In genomic region chr2:160492401-160493226, GRCh38 we compare ENCODE assay signal across 8 cellular contexts.
A peak's percentile ranks its signal among the peaks of the same experiment; 100 is the strongest.
DNase-seq lines count a peak whose midpoint lies in the region; ATAC-seq and TF ChIP-seq lines count a peak whose summit lies in the region.

No MANE protein-coding gene starts in this region.

- DNase-seq in DMS53 (lab: John Stamatoyannopoulos, UW), result peak; percentile 73
- no peak for DNase-seq in DMS53 treated with DMSO at 0.1 percent for 48 hours (lab: John Stamatoyannopoulos, UW; ENCODE audit: unreplicated experiment)
- DNase-seq in NCI-H510A (lab: John Stamatoyannopoulos, UW), result peak; percentile 13
- DNase-seq in activated T-cell treated with anti-CD3 and anti-CD28 coated beads for 1 hour (ENCODE audit: low read depth), result peak; percentile 47
- DNase-seq in epithelial cell of esophagus (ENCODE audit: low read depth), result peak; percentile 66

- peak; percentile 66 for ATAC-seq in stimulated activated memory B cell treated with anti-CD40 and anti-IgM and Interleukin-4, amounts not matched to agents 10 μg/mL and 1 μg/mL and 100 μg/mL, for 72 hours
- no peak for ATAC-seq in HG03460 (IDR thresholded peaks at IDR 0.05; ENCODE audit: unreplicated experiment)

- peaks cover 74% of the 10 kb centered on the region for H3K27me3 Mint-ChIP-seq in stimulated activated memory B cell treated with anti-CD40 and anti-IgM and Interleukin-4, amounts not matched to agents 10 μg/mL and 1 μg/mL and 100 μg/mL, for 72 hours

- no peaks in the 10 kb centered on the region for H3K36me3 Mint-ChIP-seq in stimulated activated memory B cell treated with anti-CD40 and anti-IgM and Interleukin-4, amounts not matched to agents 10 μg/mL and 1 μg/mL and 100 μg/mL, for 72 hours

- H3K4me3 ChIP-seq in epithelial cell of esophagus (ENCODE audit: low read length), result peak overlapping the region; percentile 74
- peak overlapping the region; percentile 80 for H3K4me3 ChIP-seq in mucosa of stomach (ENCODE audit: low read length)

- H3K9me3 ChIP-seq in mucosa of stomach (ENCODE audit: control insufficient read depth, low read length), result no peaks in the 10 kb centered on the region

- H3K9ac ChIP-seq in mucosa of stomach (ENCODE audit: low read length), result peak overlapping the region; percentile 83

- H3K27me3 ChIP-seq in mucosa of stomach (ENCODE audit: control insufficient read depth, insufficient read depth, low read length), result peaks cover 3% of the 10 kb centered on the region

- no peak overlapping the region for H3K27ac Mint-ChIP-seq in stimulated activated memory B cell treated with anti-CD40 and anti-IgM and Interleukin-4, amounts not matched to agents 10 μg/mL and 1 μg/mL and 100 μg/mL, for 72 hours

- no peaks in the 10 kb centered on the region for H3K9me3 Mint-ChIP-seq in stimulated activated memory B cell treated with anti-CD40 and anti-IgM and Interleukin-4, amounts not matched to agents 10 μg/mL and 1 μg/mL and 100 μg/mL, for 72 hours

- H3K4me1 Mint-ChIP-seq in stimulated activated memory B cell treated with anti-CD40 and anti-IgM and Interleukin-4, amounts not matched to agents 10 μg/mL and 1 μg/mL and 100 μg/mL, for 72 hours, result peaks cover 12% of the 10 kb centered on the region

- peak overlapping the region; percentile 79 for H3K4me3 Mint-ChIP-seq in stimulated activated memory B cell treated with anti-CD40 and anti-IgM and Interleukin-4, amounts not matched to agents 10 μg/mL and 1 μg/mL and 100 μg/mL, for 72 hours

- TF ChIP-seq CTCF in epithelial cell of esophagus (IDR thresholded peaks at IDR 0.05; ENCODE audit: insufficient read depth, low read depth, low read length, missing control alignments), result no peak

- H3K4me1 ChIP-seq in mucosa of stomach (ENCODE audit: control insufficient read depth, insufficient read depth, low read length), result no peaks in the 10 kb centered on the region

- H3K36me3 ChIP-seq in mucosa of stomach (ENCODE audit: control insufficient read depth, insufficient read depth, low read length), result no peaks in the 10 kb centered on the region
